In the genomic region with DNA sequence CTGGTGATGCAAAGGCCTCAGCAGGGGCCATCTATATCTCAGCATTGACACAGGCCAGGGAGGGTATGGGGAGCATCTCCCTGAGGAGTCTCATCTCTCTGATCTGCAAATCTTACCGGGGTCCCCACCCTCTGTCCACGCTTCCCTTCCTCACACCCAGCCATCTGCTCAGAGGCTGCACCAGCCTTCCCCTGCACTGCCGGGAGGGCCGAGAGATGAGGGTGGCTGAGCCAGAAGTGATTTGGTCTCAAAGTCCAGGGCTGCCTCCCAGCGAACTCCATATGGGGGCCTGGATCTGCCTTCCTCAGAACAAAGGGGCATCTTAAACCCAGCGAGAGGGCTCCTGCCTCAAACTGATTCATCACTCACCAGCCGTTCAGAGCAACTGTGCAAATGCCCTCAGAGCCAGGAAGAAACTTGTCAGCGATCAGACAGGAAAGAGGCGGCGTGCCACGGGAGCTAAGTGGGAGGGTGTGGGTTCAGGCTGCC, we compare ENCODE assay signal across 29 cellular contexts. TPM values are rescaled to one million over a fixed set of nuclear protein-coding genes. Genes with fewer than 3 reads are reported as not detected.
DNase-seq lines count a peak whose midpoint lies in the region; ATAC-seq and TF ChIP-seq lines count a peak whose summit lies in the region.
"Had no signal": no experiment of that assay in that cellular context is flagged by ENCODE, and none has a peak within 500 bp of the region (broad histone marks: within the 10 kb centered on the region; RNA-seq: fewer than 3 reads in every experiment).

No MANE protein-coding gene starts in this region.

- TF ChIP-seq POLR2A in testis (IDR thresholded peaks at IDR 0.05): no peak

- peaks cover 39% of the 10 kb centered on the region for H3K4me1 Mint-ChIP-seq in endodermal cell
- peaks cover 10% of the 10 kb centered on the region for H3K4me1 Mint-ChIP-seq in activated T-cell treated with anti-CD3 and anti-CD28 coated beads, Interleukin-2, amount 50 U/mL, for 24 hours (ENCODE audit: low read depth)

- H3K9ac ChIP-seq in endodermal cell (ENCODE audit: extremely low read depth, low read length, poor library complexity, severe bottlenecking): no peak overlapping the region

- H3K4me1 ChIP-seq in endodermal cell (ENCODE audit: control insufficient read depth, insufficient read depth, low read length) (peaks cover 20% of the 10 kb centered on the region), testis (peaks cover 9% of the 10 kb centered on the region)

- intact Hi-C loops in testis (cut with DNase I; ENCODE audit: low total_unique reads): no loop called here

- H3K9me3 Mint-ChIP-seq in endodermal cell: no peaks in the 10 kb centered on the region
- no peaks in the 10 kb centered on the region for H3K9me3 Mint-ChIP-seq in activated T-cell treated with anti-CD3 and anti-CD28 coated beads, Interleukin-2, amount 50 U/mL, for 24 hours
- H3K9me3 Mint-ChIP-seq: activated B cell treated with CpG ODN at 0.5 μM for 24 hours; activated CD4-positive, alpha-beta memory T cell treated with anti-CD3 and anti-CD28 coated beads, Interleukin-2, amount 10 ng/mL, durations not matched to agents 7 days and 5 days; CD8-positive, alpha-beta memory T cell; stimulated activated naive CD8-positive, alpha-beta T cell treated with anti-CD3 and anti-CD28 coated beads, Interleukin-15, Interleukin-2, amounts not matched to agents 100 ng/mL and 50 ng/mL, for 24 hours had no signal

- no peak overlapping the region for H3K4me3 Mint-ChIP-seq in endodermal cell
- no peak overlapping the region for H3K4me3 Mint-ChIP-seq in activated T-cell treated with anti-CD3 and anti-CD28 coated beads, Interleukin-2, amount 50 U/mL, for 24 hours
- H3K4me3 Mint-ChIP-seq: activated B cell treated with CpG ODN at 0.5 μM for 24 hours; activated CD4-positive, alpha-beta memory T cell treated with anti-CD3 and anti-CD28 coated beads, Interleukin-2, amount 10 ng/mL, durations not matched to agents 7 days and 5 days; CD8-positive, alpha-beta memory T cell; stimulated activated naive CD8-positive, alpha-beta T cell treated with anti-CD3 and anti-CD28 coated beads, Interleukin-15, Interleukin-2, amounts not matched to agents 100 ng/mL and 50 ng/mL, for 24 hours had no signal

- 70 to 89% methylated on average over 4 to 11 of the region's 11 CpGs for WGBS in endodermal cell (ENCODE audit: insufficient coverage in 1 of 2, insufficient read length in 1 of 2), 2 experiments
- WGBS in testis, 2 donors: 78 to 85% methylated on average over 9 to 11 of the region's 11 CpGs

- H3K27ac Mint-ChIP-seq in endodermal cell: no peak overlapping the region
- no peak overlapping the region for H3K27ac Mint-ChIP-seq in activated T-cell treated with anti-CD3 and anti-CD28 coated beads, Interleukin-2, amount 50 U/mL, for 24 hours
- H3K27ac Mint-ChIP-seq: activated B cell treated with CpG ODN at 0.5 μM for 24 hours; activated CD4-positive, alpha-beta memory T cell treated with anti-CD3 and anti-CD28 coated beads, Interleukin-2, amount 10 ng/mL, durations not matched to agents 7 days and 5 days; stimulated activated naive CD8-positive, alpha-beta T cell treated with anti-CD3 and anti-CD28 coated beads, Interleukin-15, Interleukin-2, amounts not matched to agents 100 ng/mL and 50 ng/mL, for 24 hours had no signal

- ATAC-seq in HG02938 (IDR thresholded peaks at IDR 0.05; ENCODE audit: unreplicated experiment): no peak
- ATAC-seq: left lobe of liver had no signal

- TF ChIP-seq CTCF in endodermal cell (conservative IDR thresholded peaks at IDR 0.05) (no peak), testis (IDR thresholded peaks at IDR 0.05) (no peak)

- H3K36me3 ChIP-seq in endodermal cell (ENCODE audit: control insufficient read depth, insufficient read depth, low read length) (peaks cover 5% of the 10 kb centered on the region), testis (ENCODE audit: low read depth, missing control alignments) (no peaks in the 10 kb centered on the region)
- H3K36me3 ChIP-seq: transverse colon had no signal

- H3K27me3 Mint-ChIP-seq in endodermal cell (ENCODE audit: insufficient read depth): peaks cover 27% of the 10 kb centered on the region
- peaks cover 55% of the 10 kb centered on the region for H3K27me3 Mint-ChIP-seq in activated T-cell treated with anti-CD3 and anti-CD28 coated beads, Interleukin-2, amount 50 U/mL, for 24 hours

- H3K9me3 ChIP-seq in endodermal cell (ENCODE audit: control insufficient read depth, low read length) (no peaks in the 10 kb centered on the region), testis (no peaks in the 10 kb centered on the region)
- H3K9me3 ChIP-seq: transverse colon had no signal

- peaks cover 15% of the 10 kb centered on the region for H3K27me3 ChIP-seq in endodermal cell (ENCODE audit: control insufficient read depth, insufficient read depth, low read length, poor library complexity, severe bottlenecking)
- H3K27me3 ChIP-seq in testis: no peaks in the 10 kb centered on the region

- H3K36me3 Mint-ChIP-seq in endodermal cell (ENCODE audit: low read depth): peaks cover 7% of the 10 kb centered on the region
- H3K36me3 Mint-ChIP-seq in activated T-cell treated with anti-CD3 and anti-CD28 coated beads, Interleukin-2, amount 50 U/mL, for 24 hours (ENCODE audit: low read depth): no peaks in the 10 kb centered on the region
- H3K36me3 Mint-ChIP-seq: CD8-positive, alpha-beta memory T cell had no signal

- peak; percentile 15 for DNase-seq in NK-92 (lab: John Stamatoyannopoulos, UW; ENCODE audit: unreplicated experiment)
- DNase-seq in NK-92 treated with Interleukin-12 subunit alpha and Interleukin-12 subunit beta, amount 100 ng/mL, for 24 hours (lab: John Stamatoyannopoulos, UW): no peak
- DNase-seq in NCI-H69 (lab: John Stamatoyannopoulos, UW): peak; percentile 75
- peak; percentile 40 for DNase-seq in endodermal cell
- peak; percentile 48 for DNase-seq in retina
- DNase-seq in testis: no peak
- no peak for DNase-seq in activated T-cell treated with anti-CD3 and anti-CD28 coated beads, Interleukin-2, amount 50 U/mL, for 24 hours
- DNase-seq: activated B cell treated with CpG ODN at 0.5 μM for 24 hours; activated CD4-positive, alpha-beta memory T cell treated with anti-CD3 and anti-CD28 coated beads, Interleukin-2, amount 10 ng/mL, durations not matched to agents 7 days and 5 days; activated T-cell treated with anti-CD3 and anti-CD28 coated beads for 4 hours; CD8-positive, alpha-beta memory T cell; DMS79; head of caudate nucleus; Kasumi-1; NCI-H1048; NCI-H2029; NCI-H446 treated with DMSO at 0.1 percent for 48 hours; stimulated activated CD4-positive, alpha-beta T cell treated with anti-CD3 and anti-CD28 coated beads, Interleukin-4, amount 100 ng/mL, for 1 hour; transverse colon had no signal

- H3K27ac ChIP-seq in endodermal cell (ENCODE audit: low read depth, low read length) (peak overlapping the region; percentile 57), testis (no peak overlapping the region)
- H3K27ac ChIP-seq: 22Rv1, RWPE1, transverse colon had no signal

- H3K4me3 ChIP-seq in endodermal cell (ENCODE audit: low read length): no peak overlapping the region
- no peak overlapping the region for H3K4me3 ChIP-seq in testis
- H3K4me3 ChIP-seq: smooth muscle cell, transverse colon had no signal

RNA-seq across cellular contexts. Expression of a gene that starts 4.6 kb away (rescaled TPM):
- total RNA-seq in endodermal cell (10 to 100 TPM in 1 of 2 donors, 1 to 10 TPM in 1; 7.9 to 13.5 TPM), testis (1 to 10 TPM; 6.5 TPM)
- polyA plus RNA-seq in endodermal cell (2013, experiment 1 of 2): 160 TPM
- 139 TPM for polyA plus RNA-seq in endodermal cell (2013, experiment 2 of 2)
- 5.8 TPM for polyA plus RNA-seq in testis (ENCODE audit: insufficient read depth, low read depth, low replicate concordance)
- total RNA-seq: activated B cell treated with CpG ODN at 0.5 μM for 24 hours; activated CD4-positive, alpha-beta memory T cell treated with anti-CD3 and anti-CD28 coated beads, Interleukin-2, amount 10 ng/mL, durations not matched to agents 7 days and 5 days; bronchial epithelial cell; CD8-positive, alpha-beta memory T cell; endothelial cell of umbilical vein; mesenteric fat pad; pulmonary artery endothelial cell; transverse colon had no signal
- polyA plus RNA-seq: CD8-positive, alpha-beta memory T cell had no signal

RNA-seq across cellular contexts. Expression of a gene that starts 49.5 kb away (rescaled TPM):
- total RNA-seq in endodermal cell (10 to 100 TPM; 23.0 to 23.5 TPM), testis (1 to 10 TPM; 2.7 to 4.3 TPM)
- polyA plus RNA-seq in endodermal cell (2013, experiment 1 of 2): 27.9 TPM
- polyA plus RNA-seq in endodermal cell (2013, experiment 2 of 2): 27.0 TPM
- 3.3 TPM for polyA plus RNA-seq in testis (ENCODE audit: insufficient read depth, low read depth, low replicate concordance)
- total RNA-seq: activated B cell treated with CpG ODN at 0.5 μM for 24 hours had no signal
- polyA plus RNA-seq: CD8-positive, alpha-beta memory T cell had no signal

Comparison
In these comparisons a context has a peak if more than half of its experiments do, and no peak if none do; other contexts are left out.
1. DNase-seq: peak in NK-92 (single experiment), NCI-H69 (single experiment), endodermal cell (single experiment) and retina (single experiment); none in NK-92 treated with Interleukin-12 subunit alpha and Interleukin-12 subunit beta, amount 100 ng/mL, for 24 hours (single experiment), testis (single experiment) and activated T-cell treated with anti-CD3 and anti-CD28 coated beads, Interleukin-2, amount 50 U/mL, for 24 hours (single experiment).
2. RNA of a gene that starts 49.5 kb away (total RNA-seq): 23.0 to 23.5 TPM in endodermal cell; 2.7 to 4.3 TPM in testis; every median in the first group is over 4 times any median in the second.